14 cellular contexts compared by ENCODE assay signal in genomic region chr17:68580236-68580903, GRCh38. TPM values are rescaled to one million over a fixed set of nuclear protein-coding genes. Genes with fewer than 3 reads are reported as not detected.
DNase-seq lines count a peak whose midpoint lies in the region; ATAC-seq and TF ChIP-seq lines count a peak whose summit lies in the region.
"Had no signal": no experiment of that assay in that cellular context is flagged by ENCODE, and none has a peak within 500 bp of the region (broad histone marks: within the 10 kb centered on the region; RNA-seq: fewer than 3 reads in every experiment).

No MANE protein-coding gene starts in this region.

- ATAC-seq in heart right ventricle (peak in 6 of 8 donors; percentile 38 to 85 (median 52)), GM19035 (IDR thresholded peaks at IDR 0.05; ENCODE audit: unreplicated experiment) (no peak)
- ATAC-seq: activated CD8-positive, alpha-beta T cell treated with anti-CD3 and anti-CD28 coated beads, Interleukin-2, amount 10 ng/mL, durations not matched to agents 7 days and 5 days had no signal

- H3K9me3 ChIP-seq in heart right ventricle = peaks cover 0 to 8% (median 0%) of the 10 kb centered on the region in 11 donors
- no peaks in the 10 kb centered on the region for H3K9me3 ChIP-seq in HAP-1

- H3K4me3 ChIP-seq in heart right ventricle (no peak overlapping the region), skeletal muscle cell (ENCODE audit: low read depth, low read length) (no peak overlapping the region), HAP-1 (no peak overlapping the region)
- H3K4me3 ChIP-seq: SK-N-MC had no signal

- no peak for TF ChIP-seq CTCF in heart right ventricle (IDR thresholded peaks at IDR 0.05)

- H3K4me1 ChIP-seq in heart right ventricle = peaks cover 0 to 67% (median 4%) of the 10 kb centered on the region in 9 donors
- H3K4me1 ChIP-seq in HAP-1 = no peaks in the 10 kb centered on the region

- intact Hi-C loops in heart right ventricle (cut with DNase I) = no loop called here

- WGBS in heart right ventricle, 2 donors = 68 to 82% methylated on average over 6 of the region's 6 CpGs

- in situ Hi-C loops in HAP-1 (cut with MboI; ENCODE audit: low sequenced_read_pairs) = no loop called here

- DNase-seq in GM04503 (ENCODE audit: low read depth) = peak; percentile 91
- DNase-seq in SKM-1 (lab: John Stamatoyannopoulos, UW; ENCODE audit: unreplicated experiment) = peak; percentile 36
- DNase-seq in heart right ventricle = no peak
- peak; percentile 87 for DNase-seq in skeletal muscle cell (ENCODE audit: low read depth)
- DNase-seq in inferior parietal cortex (ENCODE audit: extremely low spot score) = no peak
- no peak for DNase-seq in NCI-H2227 treated with DMSO at 0.1 percent for 48 hours (lab: John Stamatoyannopoulos, UW)
- no peak for DNase-seq in HAP-1 (ENCODE audit: low spot score in 2 of 2)
- DNase-seq: activated CD8-positive, alpha-beta T cell treated with anti-CD3 and anti-CD28 coated beads, Interleukin-2, amount 10 ng/mL, durations not matched to agents 7 days and 5 days; amniotic stem cell; H9; NCI-H2107 had no signal

- H3K27ac ChIP-seq in heart right ventricle = peak overlapping the region in 6 of 10 donors; percentile 3 to 89 (median 27)
- H3K27ac ChIP-seq: SK-N-MC had no signal

- H3K36me3 ChIP-seq in heart right ventricle = peaks cover 0 to 2% (median 0%) of the 10 kb centered on the region in 9 donors
- H3K36me3 ChIP-seq in HAP-1 (replicated peaks) = no peaks in the 10 kb centered on the region

- no peaks in the 10 kb centered on the region for H3K27me3 ChIP-seq in heart right ventricle
- H3K27me3 ChIP-seq in HAP-1 (ENCODE audit: low read depth) = no peaks in the 10 kb centered on the region

RNA-seq across cellular contexts. Expression of gene FAM20A, which starts 20.8 kb away (rescaled TPM):
- total RNA-seq in heart right ventricle = 10 to 100 TPM in 1 of 10 donors, 1 to 10 TPM in 9; 3.1 to 18.1 (median 7.7) TPM
- polyA plus RNA-seq in heart right ventricle = 10 to 100 TPM in 1 of 2 donors, 1 to 10 TPM in 1; 3.1 to 12.4 TPM
- total RNA-seq: activated CD8-positive, alpha-beta T cell treated with anti-CD3 and anti-CD28 coated beads, Interleukin-2, amount 10 ng/mL, durations not matched to agents 7 days and 5 days had no signal
- polyA plus RNA-seq: neural cell had no signal

Comparison
In these comparisons a context has a peak if more than half of its experiments do, and no peak if none do; other contexts are left out.
1. DNase-seq: peak in GM04503 (single experiment), SKM-1 (single experiment) and skeletal muscle cell (single experiment); none in heart right ventricle (0 of 2), inferior parietal cortex (single experiment), NCI-H2227 treated with DMSO at 0.1 percent for 48 hours (single experiment) and HAP-1 (0 of 2).